In genomic region chr9:32218100-32218767, GRCh38 we compare ENCODE assay signal across 10 cellular contexts.
DNase-seq lines count a peak whose midpoint lies in the region; ATAC-seq lines count a peak whose summit lies in the region.
"Had no signal": no experiment of that assay in that cellular context is flagged by ENCODE, and none has a peak within 500 bp of the region (broad histone marks: within the 10 kb centered on the region; RNA-seq: fewer than 3 reads in every experiment).

No MANE protein-coding gene starts in this region.

- ATAC-seq in GM19035 (IDR thresholded peaks at IDR 0.05; ENCODE audit: unreplicated experiment) (peak; percentile 99), GM21786 (IDR thresholded peaks at IDR 0.05; ENCODE audit: unreplicated experiment) (peak; percentile 99), HG03159 (IDR thresholded peaks at IDR 0.05; ENCODE audit: unreplicated experiment) (peak; percentile 99)
- ATAC-seq in stimulated activated memory B cell treated with anti-CD40 and anti-IgM and Interleukin-4, amounts not matched to agents 10 μg/mL and 1 μg/mL and 100 μg/mL, for 72 hours = peak; percentile 34
- no peak for ATAC-seq in activated T-helper 17 cell treated with anti-CD3 and anti-CD28 coated beads, Interleukin-2, amount 50 U/mL, for 72 hours (replicated peaks)

- no peaks in the 10 kb centered on the region for H3K36me3 Mint-ChIP-seq in stimulated activated memory B cell treated with anti-CD40 and anti-IgM and Interleukin-4, amounts not matched to agents 10 μg/mL and 1 μg/mL and 100 μg/mL, for 72 hours
- H3K36me3 Mint-ChIP-seq in activated T-helper 17 cell treated with anti-CD3 and anti-CD28 coated beads, Interleukin-2, amount 50 U/mL, for 72 hours (ENCODE audit: low read depth) = no peaks in the 10 kb centered on the region

- peaks cover 2% of the 10 kb centered on the region for H3K9me3 Mint-ChIP-seq in stimulated activated memory B cell treated with anti-CD40 and anti-IgM and Interleukin-4, amounts not matched to agents 10 μg/mL and 1 μg/mL and 100 μg/mL, for 72 hours
- H3K9me3 Mint-ChIP-seq in activated T-helper 17 cell treated with anti-CD3 and anti-CD28 coated beads, Interleukin-2, amount 50 U/mL, for 72 hours = no peaks in the 10 kb centered on the region

- no peak overlapping the region for H3K27ac Mint-ChIP-seq in stimulated activated memory B cell treated with anti-CD40 and anti-IgM and Interleukin-4, amounts not matched to agents 10 μg/mL and 1 μg/mL and 100 μg/mL, for 72 hours
- H3K27ac Mint-ChIP-seq in activated T-helper 17 cell treated with anti-CD3 and anti-CD28 coated beads, Interleukin-2, amount 50 U/mL, for 72 hours = no peak overlapping the region

- peaks cover 6% of the 10 kb centered on the region for H3K27me3 Mint-ChIP-seq in stimulated activated memory B cell treated with anti-CD40 and anti-IgM and Interleukin-4, amounts not matched to agents 10 μg/mL and 1 μg/mL and 100 μg/mL, for 72 hours
- peaks cover 4% of the 10 kb centered on the region for H3K27me3 Mint-ChIP-seq in activated T-helper 17 cell treated with anti-CD3 and anti-CD28 coated beads, Interleukin-2, amount 50 U/mL, for 72 hours

- no peaks in the 10 kb centered on the region for H3K4me1 Mint-ChIP-seq in stimulated activated memory B cell treated with anti-CD40 and anti-IgM and Interleukin-4, amounts not matched to agents 10 μg/mL and 1 μg/mL and 100 μg/mL, for 72 hours
- no peaks in the 10 kb centered on the region for H3K4me1 Mint-ChIP-seq in activated T-helper 17 cell treated with anti-CD3 and anti-CD28 coated beads, Interleukin-2, amount 50 U/mL, for 72 hours

- no peak for DNase-seq in iPS-NIHi7 (ENCODE audit: extremely low spot score)
- no peak for DNase-seq in activated CD8-positive, alpha-beta memory T cell treated with anti-CD3 and anti-CD28 coated beads, Interleukin-2, amount 50 U/mL, for 48 hours
- DNase-seq: GOT3, sigmoid colon, T-helper 1 cell had no signal

- H3K4me3 Mint-ChIP-seq in stimulated activated memory B cell treated with anti-CD40 and anti-IgM and Interleukin-4, amounts not matched to agents 10 μg/mL and 1 μg/mL and 100 μg/mL, for 72 hours = no peak overlapping the region
- H3K4me3 Mint-ChIP-seq in activated T-helper 17 cell treated with anti-CD3 and anti-CD28 coated beads, Interleukin-2, amount 50 U/mL, for 72 hours = no peak overlapping the region
